ENCODE assay signal across 16 cellular contexts in the genomic region with DNA sequence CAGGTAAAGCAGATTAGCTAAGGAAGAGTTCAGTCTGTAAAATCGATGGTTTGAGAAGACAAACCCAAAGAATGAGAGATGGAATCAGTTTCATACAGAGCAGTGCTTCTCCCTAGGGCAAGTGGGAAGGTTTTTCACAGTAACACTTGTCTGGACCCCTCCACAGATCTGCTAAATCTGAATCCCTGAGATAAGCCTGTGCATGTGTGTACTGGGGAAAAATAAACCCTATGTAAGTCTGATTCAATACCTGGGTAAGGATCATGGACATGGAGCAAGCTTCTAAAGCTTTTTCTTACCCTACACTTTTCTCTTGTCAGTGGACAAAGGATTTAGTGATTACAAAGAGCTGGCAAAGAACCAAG. TPM values are rescaled to one million over a fixed set of nuclear protein-coding genes. Genes with fewer than 3 reads are reported as not detected.
A peak's percentile ranks its signal among the peaks of the same experiment; 100 is the strongest.
DNase-seq lines count a peak whose midpoint lies in the region; ATAC-seq and TF ChIP-seq lines count a peak whose summit lies in the region.
"Had no signal": no experiment of that assay in that cellular context is flagged by ENCODE, and none has a peak within 500 bp of the region (broad histone marks: within the 10 kb centered on the region; RNA-seq: fewer than 3 reads in every experiment).

No MANE protein-coding gene starts in this region.

- peaks cover 0 to 12% of the 10 kb centered on the region in 2 donors for H3K36me3 Mint-ChIP-seq in activated T-cell treated with anti-CD3 and anti-CD28 coated beads, Interleukin-2, amount 50 U/mL, for 72 hours (ENCODE audit: insufficient read depth in 2 of 2)
- H3K36me3 Mint-ChIP-seq in endothelial cell (ENCODE audit: low read depth, unreplicated experiment): no peaks in the 10 kb centered on the region
- H3K36me3 Mint-ChIP-seq: IgD-negative memory B cell had no signal

- H3K4me3 Mint-ChIP-seq in activated T-cell treated with anti-CD3 and anti-CD28 coated beads, Interleukin-2, amount 50 U/mL, for 72 hours: no peak overlapping the region
- H3K4me3 Mint-ChIP-seq in endothelial cell (ENCODE audit: unreplicated experiment): no peak overlapping the region
- H3K4me3 Mint-ChIP-seq: activated T-helper 17 cell treated with anti-CD3 and anti-CD28 coated beads, Interleukin-2, amount 50 U/mL, for 72 hours; IgD-negative memory B cell; stimulated activated naive B cell treated with anti-CD40 and anti-IgM and Interleukin-4, amounts not matched to agents 10 μg/mL and 1 μg/mL and 100 μg/mL, for 72 hours had no signal

- no peaks in the 10 kb centered on the region for H3K27me3 Mint-ChIP-seq in activated T-cell treated with anti-CD3 and anti-CD28 coated beads, Interleukin-2, amount 50 U/mL, for 72 hours (ENCODE audit: low read depth)
- no peaks in the 10 kb centered on the region for H3K27me3 Mint-ChIP-seq in endothelial cell (ENCODE audit: unreplicated experiment)
- H3K27me3 Mint-ChIP-seq: activated T-helper 17 cell treated with anti-CD3 and anti-CD28 coated beads, Interleukin-2, amount 50 U/mL, for 72 hours; IgD-negative memory B cell; stimulated activated naive B cell treated with anti-CD40 and anti-IgM and Interleukin-4, amounts not matched to agents 10 μg/mL and 1 μg/mL and 100 μg/mL, for 72 hours had no signal

- ATAC-seq in activated T-cell treated with anti-CD3 and anti-CD28 coated beads, Interleukin-2, amount 50 U/mL, for 72 hours (replicated peaks in 1 of 2): no peak
- ATAC-seq: activated T-helper 17 cell treated with anti-CD3 and anti-CD28 coated beads, Interleukin-2, amount 50 U/mL, for 72 hours had no signal

- no peak for TF ChIP-seq CTCF in endothelial cell (IDR thresholded peaks at IDR 0.05; ENCODE audit: unreplicated experiment)

- DNase-seq in activated T-cell treated with anti-CD3 and anti-CD28 coated beads, Interleukin-2, amount 50 U/mL, for 72 hours: no peak
- DNase-seq in activated T-cell treated with anti-CD3 and anti-CD28 coated beads for 4 hours (no peak), NCI-H2227 (lab: John Stamatoyannopoulos, UW; ENCODE audit: unreplicated experiment) (peak; percentile 11), endothelial cell (ENCODE audit: low spot score) (no peak), pons (ENCODE audit: low spot score) (peak; percentile 14), NCI-H2196 (lab: John Stamatoyannopoulos, UW; ENCODE audit: unreplicated experiment) (no peak), GM19238 (ENCODE audit: insufficient read length, low spot score) (no peak), NCI-H187 (lab: John Stamatoyannopoulos, UW) (no peak)
- DNase-seq: activated CD4-positive, alpha-beta T cell treated with anti-CD3 and anti-CD28 coated beads, Interleukin-2, amount 50 U/mL, for 48 hours; amniotic stem cell; HCEC 1CT; NCI-H1092 treated with DMSO at 0.1 percent for 48 hours; NCI-H2171; stimulated activated naive B cell treated with anti-CD40 and anti-IgM and Interleukin-4, amounts not matched to agents 10 μg/mL and 1 μg/mL and 100 μg/mL, for 72 hours had no signal

- H3K27ac Mint-ChIP-seq in activated T-cell treated with anti-CD3 and anti-CD28 coated beads, Interleukin-2, amount 50 U/mL, for 72 hours: peak overlapping the region; percentile 5
- H3K27ac Mint-ChIP-seq in endothelial cell (ENCODE audit: unreplicated experiment): peak overlapping the region; percentile 80
- H3K27ac Mint-ChIP-seq: activated T-helper 17 cell treated with anti-CD3 and anti-CD28 coated beads, Interleukin-2, amount 50 U/mL, for 72 hours; stimulated activated naive B cell treated with anti-CD40 and anti-IgM and Interleukin-4, amounts not matched to agents 10 μg/mL and 1 μg/mL and 100 μg/mL, for 72 hours had no signal

- peaks cover 11% of the 10 kb centered on the region for H3K4me1 Mint-ChIP-seq in activated T-cell treated with anti-CD3 and anti-CD28 coated beads, Interleukin-2, amount 50 U/mL, for 72 hours (ENCODE audit: low read depth)
- H3K4me1 Mint-ChIP-seq in endothelial cell (ENCODE audit: unreplicated experiment): peaks cover 33% of the 10 kb centered on the region
- H3K4me1 Mint-ChIP-seq: activated T-helper 17 cell treated with anti-CD3 and anti-CD28 coated beads, Interleukin-2, amount 50 U/mL, for 72 hours had no signal

- H3K9me3 Mint-ChIP-seq in activated T-cell treated with anti-CD3 and anti-CD28 coated beads, Interleukin-2, amount 50 U/mL, for 72 hours: no peaks in the 10 kb centered on the region
- H3K9me3 Mint-ChIP-seq in endothelial cell (ENCODE audit: unreplicated experiment): no peaks in the 10 kb centered on the region
- H3K9me3 Mint-ChIP-seq: activated T-helper 17 cell treated with anti-CD3 and anti-CD28 coated beads, Interleukin-2, amount 50 U/mL, for 72 hours; IgD-negative memory B cell; stimulated activated naive B cell treated with anti-CD40 and anti-IgM and Interleukin-4, amounts not matched to agents 10 μg/mL and 1 μg/mL and 100 μg/mL, for 72 hours had no signal

RNA-seq across cellular contexts. Expression of gene ELOVL6, which starts 13.6 kb away (rescaled TPM):
- total RNA-seq in activated T-cell treated with anti-CD3 and anti-CD28 coated beads, Interleukin-2, amount 50 U/mL, for 72 hours: 10 to 100 TPM; 15.8 to 21.3 TPM
- total RNA-seq in endothelial cell (ENCODE audit: unreplicated experiment): 31.0 TPM

Comparison
In these comparisons a context has a peak if more than half of its experiments do, and no peak if none do; other contexts are left out.
1. DNase-seq: peak in NCI-H2227 (single experiment) and pons (single experiment); none in activated T-cell treated with anti-CD3 and anti-CD28 coated beads, Interleukin-2, amount 50 U/mL, for 72 hours (0 of 2), activated T-cell treated with anti-CD3 and anti-CD28 coated beads for 4 hours (single experiment), endothelial cell (single experiment), NCI-H2196 (single experiment), GM19238 (single experiment) and NCI-H187 (0 of 2).